ENCODE assay signal across 29 cellular contexts in the genomic region with DNA sequence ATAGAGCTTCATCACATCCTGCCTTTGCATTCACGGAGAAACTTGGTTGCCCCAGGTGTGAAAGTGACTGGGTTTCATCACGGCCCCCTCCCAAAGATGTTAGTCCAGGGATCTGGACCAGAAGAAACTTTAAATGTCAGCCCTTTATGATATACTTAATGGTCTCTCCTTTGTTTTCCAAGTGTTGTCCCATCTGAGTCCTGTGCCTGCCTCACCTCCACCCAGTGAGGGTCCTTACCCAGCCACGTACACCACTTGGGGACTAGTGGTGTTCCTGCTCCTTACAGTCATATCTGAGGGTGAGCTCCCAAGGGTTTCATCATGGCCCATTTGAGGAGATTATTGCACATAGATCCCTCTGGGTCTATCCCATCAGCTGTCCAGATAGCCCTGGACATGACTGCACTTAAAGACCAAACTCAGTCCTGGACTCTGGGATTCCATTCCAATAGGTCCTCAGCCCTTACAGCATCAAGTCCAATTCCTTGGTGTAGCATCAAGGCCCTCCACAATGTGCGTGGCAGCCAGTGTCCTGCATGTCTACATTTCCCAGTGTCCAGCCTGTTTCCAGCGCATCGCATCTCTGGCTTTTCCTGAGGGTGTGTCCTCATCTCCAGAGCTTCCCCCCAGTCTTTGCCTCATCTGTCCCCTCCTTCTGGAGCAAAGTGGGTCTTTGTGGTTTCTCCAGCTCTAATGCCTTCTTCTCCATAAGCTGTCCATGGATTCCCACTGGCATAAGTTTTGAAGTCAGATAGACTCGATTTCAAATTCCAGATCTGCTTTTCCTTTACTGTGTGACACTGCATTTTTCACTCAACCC.
"Had no signal": no experiment of that assay in that cellular context is flagged by ENCODE, and none has a peak within 500 bp of the region (broad histone marks: within the 10 kb centered on the region; RNA-seq: fewer than 3 reads in every experiment).

No MANE protein-coding gene starts in this region.

- FAIRE-seq: small intestine had no signal

- H3K36me3 ChIP-seq: ovary, right lobe of liver, sigmoid colon, suprapubic skin, tibial artery, transverse colon, upper lobe of left lung, vagina had no signal

- H3K9me3 Mint-ChIP-seq: naive thymus-derived CD8-positive, alpha-beta T cell; natural killer cell treated with Interleukin-12 subunit alpha and Interleukin-12 subunit beta and Interleukin-15 and Interleukin-18, amount 100 ng/mL, for 72 hours; nephron progenitor cell; neural crest cell; stimulated activated naive CD8-positive, alpha-beta T cell treated with anti-CD3 and anti-CD28 coated beads, Interleukin-15, amount 100 ng/mL, for 72 hours had no signal

- H3K79me2 ChIP-seq: parathyroid adenoma had no signal

- H2AFZ ChIP-seq: parathyroid adenoma had no signal

- H3K36me3 Mint-ChIP-seq: naive thymus-derived CD8-positive, alpha-beta T cell; natural killer cell treated with Interleukin-12 subunit alpha and Interleukin-12 subunit beta and Interleukin-15 and Interleukin-18, amount 100 ng/mL, for 72 hours; stimulated activated effector memory CD8-positive, alpha-beta T cell treated with anti-CD3 and anti-CD28 coated beads, Interleukin-12 subunit alpha, Interleukin-12 subunit beta, amount 100 ng/mL, for 72 hours had no signal

- H3K4me3 ChIP-seq: ovary, psoas muscle, right lobe of liver, sigmoid colon, suprapubic skin, testis, tibial artery, transverse colon, upper lobe of left lung, vagina had no signal

- H3K4me3 Mint-ChIP-seq: naive thymus-derived CD8-positive, alpha-beta T cell; natural killer cell treated with Interleukin-12 subunit alpha and Interleukin-12 subunit beta and Interleukin-15 and Interleukin-18, amount 100 ng/mL, for 72 hours; nephron progenitor cell; neural crest cell; stimulated activated effector memory CD8-positive, alpha-beta T cell treated with anti-CD3 and anti-CD28 coated beads, Interleukin-12 subunit alpha, Interleukin-12 subunit beta, amount 100 ng/mL, for 72 hours; stimulated activated naive CD8-positive, alpha-beta T cell treated with anti-CD3 and anti-CD28 coated beads, Interleukin-15, amount 100 ng/mL, for 72 hours had no signal

- DNase-seq: naive thymus-derived CD8-positive, alpha-beta T cell; nephron progenitor cell; occipital lobe; ovary; posterior cingulate gyrus; psoas muscle; right cardiac atrium; right lobe of liver; sigmoid colon; small intestine; stimulated activated CD4-positive, alpha-beta T cell treated with anti-CD3 and anti-CD28 coated beads, Interleukin-15, amount 100 ng/mL, for 24 hours; stimulated activated CD4-positive, alpha-beta T cell treated with anti-CD3 and anti-CD28 coated beads, Interleukin-2, amount 100 ng/mL, for 24 hours; stimulated activated CD4-positive, alpha-beta T cell treated with anti-CD3 and anti-CD28 coated beads, Interleukin-2, amount 100 ng/mL, for 48 hours; stimulated activated CD4-positive, alpha-beta T cell treated with anti-CD3 and anti-CD28 coated beads, Interleukin-4, amount 100 ng/mL, for 24 hours; stimulated activated naive CD4-positive, alpha-beta T cell; stimulated activated naive CD8-positive, alpha-beta T cell treated with anti-CD3 and anti-CD28 coated beads, Interleukin-15, amount 100 ng/mL, for 72 hours; stimulated activated naive CD8-positive, alpha-beta T cell treated with anti-CD3 and anti-CD28 coated beads, Interleukin-15, Interleukin-2, amounts not matched to agents 100 U/mL and 50 U/mL, for 24 hours; substantia nigra; testis; tibial artery; transverse colon; upper lobe of left lung had no signal

- ATAC-seq: naive thymus-derived CD8-positive, alpha-beta T cell; natural killer cell treated with Interleukin-12 subunit alpha and Interleukin-12 subunit beta and Interleukin-15 and Interleukin-18, amount 100 ng/mL, for 72 hours; psoas muscle; right cardiac atrium; right lobe of liver; stimulated activated effector memory CD8-positive, alpha-beta T cell treated with anti-CD3 and anti-CD28 coated beads, Interleukin-12 subunit alpha, Interleukin-12 subunit beta, amount 100 ng/mL, for 72 hours; stimulated activated naive CD8-positive, alpha-beta T cell treated with anti-CD3 and anti-CD28 coated beads, Interleukin-15, amount 100 ng/mL, for 72 hours; stimulated activated naive CD8-positive, alpha-beta T cell treated with anti-CD3 and anti-CD28 coated beads, Interleukin-15, Interleukin-2, amounts not matched to agents 100 U/mL and 50 U/mL, for 24 hours had no signal

- H3K9ac ChIP-seq: parathyroid adenoma had no signal

- H3K4me1 Mint-ChIP-seq: naive thymus-derived CD8-positive, alpha-beta T cell; stimulated activated effector memory CD8-positive, alpha-beta T cell treated with anti-CD3 and anti-CD28 coated beads, Interleukin-12 subunit alpha, Interleukin-12 subunit beta, amount 100 ng/mL, for 72 hours; stimulated activated naive CD8-positive, alpha-beta T cell treated with anti-CD3 and anti-CD28 coated beads, Interleukin-15, amount 100 ng/mL, for 72 hours had no signal

- H3K27ac Mint-ChIP-seq: naive thymus-derived CD8-positive, alpha-beta T cell; natural killer cell treated with Interleukin-12 subunit alpha and Interleukin-12 subunit beta and Interleukin-15 and Interleukin-18, amount 100 ng/mL, for 72 hours; nephron progenitor cell; progenitor cell of endocrine pancreas; stimulated activated effector memory CD8-positive, alpha-beta T cell treated with anti-CD3 and anti-CD28 coated beads, Interleukin-12 subunit alpha, Interleukin-12 subunit beta, amount 100 ng/mL, for 72 hours; stimulated activated naive CD8-positive, alpha-beta T cell treated with anti-CD3 and anti-CD28 coated beads, Interleukin-15, amount 100 ng/mL, for 72 hours had no signal

- H3K9me3 ChIP-seq: ovary, psoas muscle, right lobe of liver, sigmoid colon, suprapubic skin, testis, tibial artery, transverse colon, upper lobe of left lung, vagina had no signal

- H3K4me1 ChIP-seq: parathyroid adenoma, psoas muscle, right lobe of liver, sigmoid colon, suprapubic skin, testis, tibial artery, transverse colon, upper lobe of left lung, vagina had no signal

- H3K27me3 ChIP-seq: ovary, right lobe of liver, sigmoid colon, testis, transverse colon, upper lobe of left lung, vagina had no signal

- H3K27ac ChIP-seq: ovary, parathyroid adenoma, psoas muscle, right lobe of liver, sigmoid colon, suprapubic skin, testis, tibial artery, transverse colon, upper lobe of left lung, vagina had no signal
